In genomic region chr10:2980791-2981360, GRCh38 we compare ENCODE assay signal across 12 cellular contexts.
DNase-seq lines count a peak whose midpoint lies in the region; ATAC-seq and TF ChIP-seq lines count a peak whose summit lies in the region.
"Had no signal": no experiment of that assay in that cellular context is flagged by ENCODE, and none has a peak within 500 bp of the region (broad histone marks: within the 10 kb centered on the region; RNA-seq: fewer than 3 reads in every experiment).

No MANE protein-coding gene starts in this region.

- peak; percentile 59 for DNase-seq in adipocyte (ENCODE audit: low read depth)
- DNase-seq in mesenchymal stem cell: peak; percentile 71
- no peak for DNase-seq in anterior cingulate cortex (lab: John Stamatoyannopoulos, UW)
- DNase-seq in prostate gland (ENCODE audit: low spot score): no peak
- DNase-seq in activated CD4-positive, alpha-beta T cell treated with anti-CD3 and anti-CD28 coated beads for 4 hours: no peak
- DNase-seq: activated B cell treated with CpG ODN at 0.5 μM for 24 hours; CD4-positive, alpha-beta memory T cell; naive thymus-derived CD8-positive, alpha-beta T cell; stimulated activated CD4-positive, alpha-beta T cell treated with anti-CD3 and anti-CD28 coated beads, Interleukin-2, amount 100 ng/mL, for 24 hours had no signal

- H4K8ac ChIP-seq in mesenchymal stem cell (ENCODE audit: low read length): no peak overlapping the region

- 45% methylated on average over 7 of the region's 10 CpGs for WGBS in mesenchymal stem cell
- WGBS in prostate gland: 89% methylated on average over 10 of the region's 10 CpGs

- H3K36me3 ChIP-seq in adipocyte (ENCODE audit: control insufficient read depth, insufficient read depth, low read length, severe bottlenecking) (no peaks in the 10 kb centered on the region), mesenchymal stem cell (ENCODE audit: control insufficient read depth in 1 of 2, insufficient read depth in 2 of 2, low read depth in 1 of 2, low read length in 2 of 2) (no peaks in the 10 kb centered on the region), prostate gland (no peaks in the 10 kb centered on the region)

- peaks cover 15% of the 10 kb centered on the region for H3K4me1 ChIP-seq in adipocyte (ENCODE audit: control insufficient read depth, insufficient read depth, low read length)
- peaks cover 20% of the 10 kb centered on the region for H3K4me1 ChIP-seq in mesenchymal stem cell (ENCODE audit: control insufficient read depth, insufficient read depth, low read depth, low read length)
- H3K4me1 ChIP-seq in prostate gland (replicated peaks): peaks cover 1% of the 10 kb centered on the region

- no peak overlapping the region for H2BK15ac ChIP-seq in mesenchymal stem cell (ENCODE audit: low read depth, poor library complexity, severe bottlenecking)

- H3K9ac ChIP-seq in adipocyte (ENCODE audit: low read length) (no peak overlapping the region), mesenchymal stem cell (ENCODE audit: low read length) (peak overlapping the region; percentile 57)

- H3K27me3 ChIP-seq in adipocyte (replicated peaks; ENCODE audit: control insufficient read depth, insufficient read depth, low read length) (peaks cover 4% of the 10 kb centered on the region), mesenchymal stem cell (ENCODE audit: control insufficient read depth in 1 of 2, insufficient read depth in 1 of 2, low read length in 2 of 2) (no peaks in the 10 kb centered on the region), prostate gland (replicated peaks; ENCODE audit: insufficient read depth) (no peaks in the 10 kb centered on the region)

- H3K4ac ChIP-seq in mesenchymal stem cell (ENCODE audit: low read depth in 1 of 2, low read length in 2 of 2): no peak overlapping the region

- no peak for TF ChIP-seq CTCF in prostate gland (IDR thresholded peaks at IDR 0.05)

- H2BK12ac ChIP-seq in mesenchymal stem cell (ENCODE audit: low read length in 2 of 2): no peak overlapping the region

- H2BK120ac ChIP-seq in mesenchymal stem cell (ENCODE audit: low read depth, low read length): no peak overlapping the region

- no peak overlapping the region for H2AK5ac ChIP-seq in mesenchymal stem cell (ENCODE audit: low read length, severe bottlenecking)

- peak overlapping the region in 1 of 2 experiments; percentile 57 for H3K18ac ChIP-seq in mesenchymal stem cell (ENCODE audit: low read depth in 1 of 2, low read length in 2 of 2)

- H4K91ac ChIP-seq in mesenchymal stem cell (ENCODE audit: low read length): no peak overlapping the region

- intact Hi-C loops in prostate gland (cut with DNase I): no loop called here

- no peak overlapping the region for H3K23ac ChIP-seq in mesenchymal stem cell (ENCODE audit: low read length in 2 of 2)

- peak overlapping the region; percentile 55 for H3K4me2 ChIP-seq in mesenchymal stem cell (ENCODE audit: low read length, poor library complexity, severe bottlenecking)

- ATAC-seq in HG02938 (IDR thresholded peaks at IDR 0.05; ENCODE audit: unreplicated experiment) (peak; percentile 49), HG03095 (IDR thresholded peaks at IDR 0.05; ENCODE audit: unreplicated experiment) (no peak)
- ATAC-seq: naive thymus-derived CD8-positive, alpha-beta T cell had no signal

- H3K4me3 ChIP-seq in GM08714 (ENCODE audit: low read length): peak overlapping the region; percentile 15; the same call in 1 of the 2 replicates
- no peak overlapping the region for H3K4me3 ChIP-seq in adipocyte (ENCODE audit: low read length)
- H3K4me3 ChIP-seq in mesenchymal stem cell (ENCODE audit: insufficient read depth in 1 of 2, low read depth in 1 of 2, low read length in 2 of 2): no peak overlapping the region
- no peak overlapping the region for H3K4me3 ChIP-seq in prostate gland

- TF ChIP-seq POLR2A in prostate gland (IDR thresholded peaks at IDR 0.05): no peak

- H3K27ac ChIP-seq in mesenchymal stem cell (ENCODE audit: low read length, poor library complexity, severe bottlenecking): peak overlapping the region; percentile 55
- no peak overlapping the region for H3K27ac ChIP-seq in prostate gland

- no peaks in the 10 kb centered on the region for H3K9me3 ChIP-seq in adipocyte (ENCODE audit: control insufficient read depth, low read length)
- H3K9me3 ChIP-seq in mesenchymal stem cell (ENCODE audit: control insufficient read depth, low read length): no peaks in the 10 kb centered on the region
- no peaks in the 10 kb centered on the region for H3K9me3 ChIP-seq in prostate gland

- no peak overlapping the region for H2AFZ ChIP-seq in mesenchymal stem cell (ENCODE audit: low read depth, low read length)

- H3K14ac ChIP-seq in mesenchymal stem cell (ENCODE audit: low read length in 2 of 2): no peak overlapping the region

- H3K79me1 ChIP-seq in mesenchymal stem cell (replicated peaks; ENCODE audit: low read length, poor library complexity, severe bottlenecking): no peaks in the 10 kb centered on the region

- H2BK5ac ChIP-seq in mesenchymal stem cell (ENCODE audit: low read depth, low read length, poor library complexity, severe bottlenecking): no peak overlapping the region

Comparison
In these comparisons a context has a peak if more than half of its experiments do, and no peak if none do; other contexts are left out.
1. DNase-seq: peak in adipocyte (single experiment) and mesenchymal stem cell (single experiment); none in anterior cingulate cortex (0 of 58), prostate gland (single experiment) and activated CD4-positive, alpha-beta T cell treated with anti-CD3 and anti-CD28 coated beads for 4 hours (0 of 2).